7 cellular contexts compared by ENCODE assay signal in genomic region chr7:94289071-94289470, GRCh38.
A peak's percentile ranks its signal among the peaks of the same experiment; 100 is the strongest.
DNase-seq lines count a peak whose midpoint lies in the region; ATAC-seq, FAIRE-seq and TF ChIP-seq lines count a peak whose summit lies in the region.

No MANE protein-coding gene starts in this region.

- no peaks in the 10 kb centered on the region for H3K27me3 Mint-ChIP-seq in CD8-positive, alpha-beta memory T cell

- H3K27me3 ChIP-seq in H7 (ENCODE audit: control insufficient read depth, insufficient read depth, low read length) = no peaks in the 10 kb centered on the region
- H3K27me3 ChIP-seq in bronchial epithelial cell (ENCODE audit: control insufficient read depth, insufficient read depth, low read length) = peaks cover 3% of the 10 kb centered on the region
- H3K27me3 ChIP-seq in upper lobe of right lung = no peaks in the 10 kb centered on the region
- no peaks in the 10 kb centered on the region for H3K27me3 ChIP-seq in CD8-positive, alpha-beta memory T cell (ENCODE audit: insufficient read depth, low read length, poor library complexity, severe bottlenecking)

- intact Hi-C loops in upper lobe of right lung (cut with DNase I) = no loop called here

- H3K36me3 Mint-ChIP-seq in CD8-positive, alpha-beta memory T cell = no peaks in the 10 kb centered on the region

- ATAC-seq in upper lobe of right lung (peak; percentile 92), HG02571 (IDR thresholded peaks at IDR 0.05; ENCODE audit: unreplicated experiment) (no peak)

- no peak overlapping the region for H3K4me3 Mint-ChIP-seq in CD8-positive, alpha-beta memory T cell

- no peak for FAIRE-seq in bronchial epithelial cell (lab: Jason Lieb, UNC)

- H3K36me3 ChIP-seq in H7 (replicated peaks; ENCODE audit: control insufficient read depth, insufficient read depth, low read length) (no peaks in the 10 kb centered on the region), bronchial epithelial cell (ENCODE audit: control insufficient read depth, insufficient read depth, low read length) (no peaks in the 10 kb centered on the region), upper lobe of right lung (no peaks in the 10 kb centered on the region)
- H3K36me3 ChIP-seq in CD8-positive, alpha-beta memory T cell (ENCODE audit: insufficient read depth, low read length) = no peaks in the 10 kb centered on the region

- DNase-seq in H7 = peak; percentile 72
- peak; percentile 66 for DNase-seq in NCI-H460 (ENCODE audit: extremely low read depth, low read depth)
- DNase-seq in bronchial epithelial cell (ENCODE audit: low read depth) = peak; percentile 75
- peak; percentile 62 for DNase-seq in kidney glomerular epithelial cell (lab: John Stamatoyannopoulos, UW)
- DNase-seq in upper lobe of right lung = no peak
- no peak for DNase-seq in CD8-positive, alpha-beta memory T cell

- TF ChIP-seq CTCF in bronchial epithelial cell (IDR thresholded peaks at IDR 0.05; ENCODE audit: insufficient read depth, low read length, severe bottlenecking) (peak; percentile 91), upper lobe of right lung (IDR thresholded peaks at IDR 0.05) (peak; percentile 76)

- no peaks in the 10 kb centered on the region for H3K4me1 ChIP-seq in upper lobe of right lung
- H3K4me1 ChIP-seq in CD8-positive, alpha-beta memory T cell (ENCODE audit: insufficient read depth, low read length) = no peaks in the 10 kb centered on the region

- no peak overlapping the region for H3K27ac ChIP-seq in upper lobe of right lung
- no peak overlapping the region for H3K27ac ChIP-seq in CD8-positive, alpha-beta memory T cell (ENCODE audit: low read depth, low read length)

- H3K4me3 ChIP-seq in H7 (ENCODE audit: insufficient read depth, low read depth, low read length) (no peak overlapping the region), bronchial epithelial cell (ENCODE audit: low read depth, low read length) (no peak overlapping the region), upper lobe of right lung (no peak overlapping the region)
- H3K4me3 ChIP-seq in CD8-positive, alpha-beta memory T cell (ENCODE audit: low read length) = no peak overlapping the region

- POLR2A ChIA-PET in CD8-positive, alpha-beta memory T cell (lab: Charles Lee) = no interaction called here

- peaks cover 0 to 3% (median 0%) of the 10 kb centered on the region in 5 donors for H3K9me3 Mint-ChIP-seq in CD8-positive, alpha-beta memory T cell

- no peaks in the 10 kb centered on the region for H3K9me3 ChIP-seq in upper lobe of right lung
- H3K9me3 ChIP-seq in CD8-positive, alpha-beta memory T cell (ENCODE audit: low read length) = no peaks in the 10 kb centered on the region

- H3K4me1 Mint-ChIP-seq in CD8-positive, alpha-beta memory T cell = no peaks in the 10 kb centered on the region

- CTCF ChIA-PET in CD8-positive, alpha-beta memory T cell (lab: Charles Lee) = no interaction called here

- H3K27ac Mint-ChIP-seq in CD8-positive, alpha-beta memory T cell = no peak overlapping the region

Comparison
In these comparisons a context has a peak if more than half of its experiments do, and no peak if none do; other contexts are left out.
1. DNase-seq: peak in H7 (single experiment), NCI-H460 (single experiment), bronchial epithelial cell (single experiment) and kidney glomerular epithelial cell (single experiment); none in upper lobe of right lung (single experiment) and CD8-positive, alpha-beta memory T cell (0 of 5).